In genomic region chr2:78681386-78681785, GRCh38 we compare ENCODE assay signal across 21 cellular contexts.
DNase-seq lines count a peak whose midpoint lies in the region; ATAC-seq, FAIRE-seq and TF ChIP-seq lines count a peak whose summit lies in the region.
"Had no signal": no experiment of that assay in that cellular context is flagged by ENCODE, and none has a peak within 500 bp of the region (broad histone marks: within the 10 kb centered on the region; RNA-seq: fewer than 3 reads in every experiment).

No MANE protein-coding gene starts in this region.

- H3K23me2 ChIP-seq in H1 (ENCODE audit: low read depth, low read length): 0 out of 2 replicates have a peak, but pooled peaks cover 2% of the 10 kb centered on the region

- H2BK12ac ChIP-seq in H1 (ENCODE audit: low read depth, low read length): 0 out of 2 replicates have a peak overlapping the region, but pooled peaks have one; percentile 27

- H2BK15ac ChIP-seq in H1 (ENCODE audit: low read length): no peak overlapping the region

- no peak overlapping the region for H3K4me3 Mint-ChIP-seq in chondrocyte (ENCODE audit: unreplicated experiment)
- H3K4me3 Mint-ChIP-seq: CD14-positive monocyte; CD4-positive, alpha-beta T cell; CD8-positive, alpha-beta memory T cell; H9 had no signal

- no peak overlapping the region for H2AK5ac ChIP-seq in H1 (ENCODE audit: low read depth, low read length)

- DNase-seq in HTR-8/SVneo (ENCODE audit: insufficient read length, low spot score) (no peak), H1 (ENCODE audit: low read depth in 1 of 2, low spot score in 2 of 2) (no peak), occipital lobe (lab: John Stamatoyannopoulos, UW) (peak; percentile 18), chondrocyte (ENCODE audit: low spot score) (no peak)
- DNase-seq in activated effector memory CD4-positive, alpha-beta T cell treated with Interleukin-2 at 50 U/mL for 16 hours: no peak
- DNase-seq: BE2C; CD4-positive, alpha-beta T cell; CD8-positive, alpha-beta memory T cell; DMS 273 treated with DMSO at 0.1 percent for 48 hours; DMS79; EL; GDM1; GM23248; H9 had no signal

- no peaks in the 10 kb centered on the region; a peak in 1 of 7 replicates for H3K4me1 ChIP-seq in H1 (replicated peaks in 1 of 4; ENCODE audit: control insufficient read depth in 3 of 4, insufficient read depth in 4 of 4, low read length in 3 of 4)
- H3K4me1 ChIP-seq: BE2C; BLaER1 treated with 17β-estradiol and CSF1 and Interleukin-3, amounts not matched to agents 10 nM and 100 nM had no signal

- TF ChIP-seq CTCF in H1 (IDR thresholded peaks at IDR 0.05; ENCODE audit: control extremely low read depth in 1 of 3, insufficient read depth in 1 of 3, low read depth in 1 of 3, low read length in 3 of 3): no peak
- TF ChIP-seq CTCF in chondrocyte (IDR thresholded peaks at IDR 0.05): no peak

- no peaks in the 10 kb centered on the region for H3K4me1 Mint-ChIP-seq in chondrocyte (ENCODE audit: low read depth)
- H3K4me1 Mint-ChIP-seq: CD8-positive, alpha-beta memory T cell; H9 had no signal

- no peaks in the 10 kb centered on the region for H3K36me3 ChIP-seq in H1 (ENCODE audit: control insufficient read depth in 2 of 4, insufficient read depth in 4 of 4, low read length in 3 of 4)
- H3K36me3 ChIP-seq: BE2C; BLaER1 treated with 17β-estradiol and CSF1 and Interleukin-3, amounts not matched to agents 10 nM and 100 nM had no signal

- WGBS in H1 (ENCODE audit: extremely low coverage in 1 of 2, insufficient coverage in 1 of 2, insufficient read length in 1 of 2, insufficient replicate concordance in 2 of 2, low coverage in 1 of 2, low lambda C conversion rate in 2 of 2, missing lambda C conversion rate in 1 of 2), 2 experiments: 95% methylated on average over 4 of the region's 4 CpGs; no CpG with 5 or more reads in 1 of the 2 experiments

- POLR2A ChIA-PET in H1 (lab: Charles Lee; ENCODE audit: partially characterized antibody): no interaction called here

- no peak overlapping the region for H3K27ac Mint-ChIP-seq in chondrocyte (ENCODE audit: unreplicated experiment)
- H3K27ac Mint-ChIP-seq: CD14-positive monocyte; CD4-positive, alpha-beta T cell; CD8-positive, alpha-beta memory T cell had no signal

- peak overlapping the region; percentile 62 for H2AFZ ChIP-seq in H1 (ENCODE audit: low read length)
- H2AFZ ChIP-seq: GM23248 had no signal

- no peak overlapping the region for H4K91ac ChIP-seq in H1 (replicated peaks; ENCODE audit: insufficient read length, low read length)

- no peak overlapping the region for H3K4me3 ChIP-seq in H1 (ENCODE audit: extremely low read depth in 1 of 4, insufficient read depth in 2 of 4, low read depth in 3 of 4, low read length in 4 of 4)
- H3K4me3 ChIP-seq: BLaER1 treated with 17β-estradiol and CSF1 and Interleukin-3, amounts not matched to agents 10 nM and 100 nM; GM12878; GM23248 had no signal

- H3K36me3 Mint-ChIP-seq in chondrocyte (ENCODE audit: low read depth): no peaks in the 10 kb centered on the region
- H3K36me3 Mint-ChIP-seq: CD14-positive monocyte; CD8-positive, alpha-beta memory T cell had no signal

- no peak overlapping the region for H3K4me2 ChIP-seq in H1 (ENCODE audit: insufficient read depth in 1 of 2, low read depth in 2 of 2, low read length in 2 of 2)
- H3K4me2 ChIP-seq: BLaER1 treated with 17β-estradiol and CSF1 and Interleukin-3, amounts not matched to agents 10 nM and 100 nM had no signal

- H3K23ac ChIP-seq in H1 (ENCODE audit: insufficient read length): no peak overlapping the region

- no peaks in the 10 kb centered on the region for H3K27me3 ChIP-seq in H1 (replicated peaks in 1 of 4; ENCODE audit: control insufficient read depth in 3 of 4, extremely low read depth in 1 of 4, insufficient read depth in 3 of 4, low read length in 3 of 4)
- H3K27me3 ChIP-seq: BE2C; BLaER1 treated with 17β-estradiol and CSF1 and Interleukin-3, amounts not matched to agents 10 nM and 100 nM had no signal

- no peak for TF ChIP-seq EP300 in H1 (IDR thresholded peaks at IDR 0.05; ENCODE audit: borderline replicate concordance in 1 of 2, low read depth in 2 of 2, low read length in 2 of 2)

- no peak for ATAC-seq in HG02840 (IDR thresholded peaks at IDR 0.05; ENCODE audit: low FRiP score, unreplicated experiment)
- ATAC-seq: GM12878, HCT116 had no signal

- TF ChIP-seq RAD21 in H1 (IDR thresholded peaks at IDR 0.05 in 1 of 2, conservative IDR thresholded peaks at IDR 0.05 in 1 of 2; ENCODE audit: low read depth in 2 of 2, low read length in 2 of 2): no peak

- H3K9me3 ChIP-seq in H1 (ENCODE audit: insufficient read depth in 2 of 2, low read depth in 1 of 2, low read length in 1 of 2): no peaks in the 10 kb centered on the region
- H3K9me3 ChIP-seq: BE2C; BLaER1 treated with 17β-estradiol and CSF1 and Interleukin-3, amounts not matched to agents 10 nM and 100 nM had no signal

- CTCF ChIA-PET in H1 (lab: Charles Lee; ENCODE audit: partially characterized antibody): interaction anchor here (0.6 to 2.5 kb wide), 4 partner anchors 8 to 1769 kb away, joined by 3 to 19 read pairs (median 4); no protein-coding TSS in a partner anchor

- H2BK120ac ChIP-seq in H1 (replicated peaks; ENCODE audit: low read depth, low read length): no peak overlapping the region

- no peak overlapping the region for H4K5ac ChIP-seq in H1 (ENCODE audit: insufficient read length, low read depth, low read length)

- H2BK5ac ChIP-seq in H1 (ENCODE audit: low read depth, low read length): no peak overlapping the region

- H3K27me3 Mint-ChIP-seq in chondrocyte (ENCODE audit: low read depth): peaks cover 2% of the 10 kb centered on the region
- H3K27me3 Mint-ChIP-seq: CD4-positive, alpha-beta T cell; CD8-positive, alpha-beta memory T cell had no signal

- peaks cover 14% of the 10 kb centered on the region for H3K9me3 Mint-ChIP-seq in chondrocyte (ENCODE audit: low read depth)

- no peak overlapping the region for H3K56ac ChIP-seq in H1 (replicated peaks; ENCODE audit: insufficient read length, low read depth, low read length)

- H3K18ac ChIP-seq in H1 (ENCODE audit: extremely low read depth, low read length): no peak overlapping the region

- H3K14ac ChIP-seq in H1 (ENCODE audit: insufficient read length): no peak overlapping the region

- H3K79me2 ChIP-seq in H1 (ENCODE audit: control insufficient read depth in 1 of 2, insufficient read depth in 2 of 2, low read length in 2 of 2): no peaks in the 10 kb centered on the region

- FAIRE-seq in HTR-8/SVneo (lab: Jason Lieb, UNC): peak; percentile 28
- no peak for FAIRE-seq in H1 (lab: Jason Lieb, UNC)
- FAIRE-seq: D721Med, GM12878, GM19239 had no signal

- H2BK20ac ChIP-seq in H1 (ENCODE audit: low read length): no peak overlapping the region

- H3K9ac ChIP-seq in H1 (replicated peaks in 1 of 4; ENCODE audit: extremely low read depth in 1 of 4, low read depth in 3 of 4, low read length in 3 of 4): no peak overlapping the region
- H3K9ac ChIP-seq: BLaER1 treated with 17β-estradiol and CSF1 and Interleukin-3, amounts not matched to agents 10 nM and 100 nM; GM23248 had no signal

- TF ChIP-seq POLR2A in H1 (IDR thresholded peaks at IDR 0.05; ENCODE audit: control extremely low read depth in 1 of 2, low read depth in 2 of 2, low read length in 2 of 2): no peak

- no peaks in the 10 kb centered on the region for H3K79me1 ChIP-seq in H1 (ENCODE audit: low read depth, low read length)

- H4K8ac ChIP-seq in H1 (ENCODE audit: extremely low read depth, insufficient read depth, low read length): no peak overlapping the region

- no peak overlapping the region for H3K27ac ChIP-seq in H1 (ENCODE audit: low read depth, low read length)
- H3K27ac ChIP-seq: BLaER1 treated with 17β-estradiol and CSF1 and Interleukin-3, amounts not matched to agents 10 nM and 100 nM; GM23248 had no signal

- H4K20me1 ChIP-seq in H1 (replicated peaks in 1 of 2; ENCODE audit: control insufficient read depth in 1 of 2, insufficient read depth in 2 of 2, low read length in 2 of 2): no peaks in the 10 kb centered on the region
- H4K20me1 ChIP-seq: BLaER1 treated with 17β-estradiol and CSF1 and Interleukin-3, amounts not matched to agents 10 nM and 100 nM had no signal

- no peak overlapping the region for H3K4ac ChIP-seq in H1 (replicated peaks; ENCODE audit: insufficient read length, low read depth, low read length)

TF ChIP-seq in H1, 55 proteins besides CTCF, POLR2A, EP300 and RAD21:
- TF ChIP-seq NANOG (IDR thresholded peaks at IDR 0.05; ENCODE audit: insufficient read depth, low read depth, low read length, poor library complexity, severe bottlenecking): no peak
TF ChIP-seq in H1: peak in this region for 0.
